Comparison of ENCODE assay signal across 9 cellular contexts in the genomic region with DNA sequence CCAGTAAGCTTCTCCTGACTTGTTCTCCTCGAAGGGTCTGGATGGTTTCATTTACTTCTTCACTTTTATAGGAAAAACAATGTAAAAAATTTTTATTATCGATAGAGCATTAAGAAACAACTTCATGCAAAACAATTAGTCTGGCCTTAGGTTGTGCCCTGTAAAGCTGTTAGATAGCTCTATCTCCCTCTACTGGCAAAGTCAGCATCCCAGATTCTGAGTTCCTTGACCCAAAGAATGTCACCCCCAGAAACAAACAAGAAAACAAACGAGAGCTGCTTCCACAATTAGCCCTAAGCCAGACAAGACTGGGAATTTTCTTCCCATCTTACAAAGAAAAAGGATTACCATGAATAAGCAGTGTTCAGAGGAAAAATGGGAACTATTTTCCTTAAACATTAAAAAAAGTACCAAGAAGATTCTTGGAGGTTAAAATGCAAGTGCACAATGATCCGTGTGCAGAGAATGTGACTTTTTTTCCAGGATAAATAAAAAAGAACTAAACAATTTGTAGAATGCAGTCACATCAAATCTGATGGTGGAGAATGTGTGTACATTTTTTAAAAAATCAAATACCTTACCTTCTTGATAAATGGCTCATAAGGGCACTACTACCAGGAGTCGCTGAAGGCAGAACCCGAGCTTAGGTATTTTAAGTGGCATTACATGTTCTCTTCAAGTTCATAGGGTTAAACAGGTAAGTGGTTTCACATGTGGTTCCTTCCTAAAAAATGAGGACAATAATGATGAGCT.
DNase-seq lines count a peak whose midpoint lies in the region; ATAC-seq and TF ChIP-seq lines count a peak whose summit lies in the region.
"Had no signal": no experiment of that assay in that cellular context is flagged by ENCODE, and none has a peak within 500 bp of the region (broad histone marks: within the 10 kb centered on the region; RNA-seq: fewer than 3 reads in every experiment).

No MANE protein-coding gene starts in this region.

- TF ChIP-seq CTCF in epithelial cell of proximal tubule (conservative IDR thresholded peaks at IDR 0.05; ENCODE audit: low read depth, low read length): peak; percentile 69

- H3K4me3 ChIP-seq in epithelial cell of proximal tubule (ENCODE audit: low read depth, low read length): no peak overlapping the region

- DNase-seq in NCI-H1694 treated with DMSO at 0.1 percent for 48 hours (lab: John Stamatoyannopoulos, UW): peak; percentile 3
- DNase-seq in NCI-H1694 (lab: John Stamatoyannopoulos, UW): no peak
- peak; percentile 19 for DNase-seq in NCI-H526 treated with DMSO at 0.1 percent for 48 hours (lab: John Stamatoyannopoulos, UW)
- no peak for DNase-seq in epithelial cell of proximal tubule (ENCODE audit: low read depth)
- peak; percentile 5 for DNase-seq in non-pigmented ciliary epithelial cell (ENCODE audit: low read depth)
- DNase-seq in activated CD4-positive, alpha-beta T cell treated with anti-CD3 and anti-CD28 coated beads for 1 hour: no peak
- no peak for DNase-seq in NCI-H128 (lab: John Stamatoyannopoulos, UW; ENCODE audit: unreplicated experiment)
- DNase-seq: CD4-positive, CD25-positive, alpha-beta regulatory T cell had no signal

- ATAC-seq in GM21786 (IDR thresholded peaks at IDR 0.05; ENCODE audit: unreplicated experiment): no peak

Comparison
In these comparisons a context has a peak if more than half of its experiments do, and no peak if none do; other contexts are left out.
1. DNase-seq: peak in NCI-H1694 treated with DMSO at 0.1 percent for 48 hours (single experiment), NCI-H526 treated with DMSO at 0.1 percent for 48 hours (single experiment) and non-pigmented ciliary epithelial cell (single experiment); none in NCI-H1694 (single experiment), epithelial cell of proximal tubule (single experiment), activated CD4-positive, alpha-beta T cell treated with anti-CD3 and anti-CD28 coated beads for 1 hour (single experiment) and NCI-H128 (single experiment).